8 cellular contexts compared by ENCODE assay signal in genomic region chr1:200437556-200438203, GRCh38. TPM values are rescaled to one million over a fixed set of nuclear protein-coding genes. Genes with fewer than 3 reads are reported as not detected.
DNase-seq lines count a peak whose midpoint lies in the region; ATAC-seq and TF ChIP-seq lines count a peak whose summit lies in the region.

No MANE protein-coding gene starts in this region.

- H3K27me3 ChIP-seq in adipocyte (replicated peaks; ENCODE audit: control insufficient read depth, insufficient read depth, low read length) (no peaks in the 10 kb centered on the region), rectal smooth muscle tissue (ENCODE audit: control insufficient read depth, insufficient read depth, low read length) (no peaks in the 10 kb centered on the region), esophagus squamous epithelium (no peaks in the 10 kb centered on the region)

- H3K27ac ChIP-seq in rectal smooth muscle tissue (ENCODE audit: low read depth, low read length) (no peak overlapping the region), esophagus squamous epithelium (no peak overlapping the region)

- DNase-seq in adipocyte (ENCODE audit: low read depth) (peak; percentile 40), NCI-H1417 (lab: John Stamatoyannopoulos, UW) (no peak), dedifferentiated amniotic fluid mesenchymal stem cell (ENCODE audit: extremely low spot score) (no peak), medulla oblongata (ENCODE audit: extremely low spot score) (no peak), esophagus squamous epithelium (lab: John Stamatoyannopoulos, UW) (no peak)

- H3K9ac ChIP-seq in adipocyte (ENCODE audit: low read length) (peak overlapping the region; percentile 74), rectal smooth muscle tissue (ENCODE audit: low read length) (no peak overlapping the region)

- intact Hi-C loops in esophagus squamous epithelium (cut with DNase I), result no loop called here

- H3K4me1 ChIP-seq in adipocyte (ENCODE audit: control insufficient read depth, insufficient read depth, low read length) (peaks cover 28% of the 10 kb centered on the region), rectal smooth muscle tissue (ENCODE audit: control insufficient read depth, insufficient read depth, low read length) (peaks cover 2% of the 10 kb centered on the region), esophagus squamous epithelium (peaks cover 0 to 12% (median 0%) of the 10 kb centered on the region in 3 donors)

- H3K9me3 ChIP-seq in adipocyte (ENCODE audit: control insufficient read depth, low read length) (no peaks in the 10 kb centered on the region), esophagus squamous epithelium (no peaks in the 10 kb centered on the region)

- no peaks in the 10 kb centered on the region for H3K36me3 ChIP-seq in adipocyte (ENCODE audit: control insufficient read depth, insufficient read depth, low read length, severe bottlenecking)
- H3K36me3 ChIP-seq in rectal smooth muscle tissue (ENCODE audit: control insufficient read depth, insufficient read depth, low read length), result no peaks in the 10 kb centered on the region
- H3K36me3 ChIP-seq in esophagus squamous epithelium, result no peaks in the 10 kb centered on the region

- WGBS in esophagus squamous epithelium, 2 donors, result 27 to 35% methylated on average over 5 of the region's 5 CpGs

- ATAC-seq in GM19035 (IDR thresholded peaks at IDR 0.05; ENCODE audit: unreplicated experiment) (peak; percentile 78), HG03135 (IDR thresholded peaks at IDR 0.05; ENCODE audit: unreplicated experiment) (peak; percentile 62)

- no peak for TF ChIP-seq CTCF in esophagus squamous epithelium (IDR thresholded peaks at IDR 0.05)

- H3K4me3 ChIP-seq in adipocyte (ENCODE audit: low read length) (peak overlapping the region; percentile 82), rectal smooth muscle tissue (ENCODE audit: low read length) (peak overlapping the region; percentile 34), esophagus squamous epithelium (peak overlapping the region in 2 of 4 donors; percentile 8 to 45)

- no peak for TF ChIP-seq POLR2A in esophagus squamous epithelium (IDR thresholded peaks at IDR 0.05)

RNA-seq across cellular contexts. Expression of gene ZNF281, which starts 27.8 kb away (rescaled TPM):
- total RNA-seq in esophagus squamous epithelium, result 1 to 10 TPM; 2.5 to 8.6 (median 6.3) TPM
